Comparison of ENCODE assay signal across 8 cellular contexts in genomic region chr11:762421-763072, GRCh38. TPM values are rescaled to one million over a fixed set of nuclear protein-coding genes. Genes with fewer than 3 reads are reported as not detected.
DNase-seq lines count a peak whose midpoint lies in the region; ATAC-seq and TF ChIP-seq lines count a peak whose summit lies in the region.

No MANE protein-coding gene starts in this region.

- H3K27ac Mint-ChIP-seq in activated T-cell treated with anti-CD3 and anti-CD28 coated beads, Interleukin-2, amount 50 U/mL, for 72 hours: no peak overlapping the region

- no peaks in the 10 kb centered on the region for H3K27me3 Mint-ChIP-seq in activated T-cell treated with anti-CD3 and anti-CD28 coated beads, Interleukin-2, amount 50 U/mL, for 72 hours (ENCODE audit: low read depth)

- no peaks in the 10 kb centered on the region for H3K9me3 Mint-ChIP-seq in activated T-cell treated with anti-CD3 and anti-CD28 coated beads, Interleukin-2, amount 50 U/mL, for 72 hours

- no peak overlapping the region for H3K4me3 Mint-ChIP-seq in activated T-cell treated with anti-CD3 and anti-CD28 coated beads, Interleukin-2, amount 50 U/mL, for 72 hours

- ATAC-seq in HG02852 (IDR thresholded peaks at IDR 0.05; ENCODE audit: unreplicated experiment) (no peak), GM21786 (IDR thresholded peaks at IDR 0.05; ENCODE audit: unreplicated experiment) (no peak)
- no peak for ATAC-seq in activated T-cell treated with anti-CD3 and anti-CD28 coated beads, Interleukin-2, amount 50 U/mL, for 72 hours (replicated peaks in 1 of 2)

- peak; percentile 95 for DNase-seq in A172 (ENCODE audit: low spot score)
- peak; percentile 73 for DNase-seq in GM04504 (ENCODE audit: low read depth)
- peak; percentile 16 for DNase-seq in NOMO-1 treated with dmso at 0.1 percent for 144 hours (lab: John Stamatoyannopoulos, UW; ENCODE audit: unreplicated experiment)
- DNase-seq in choroid plexus epithelial cell (ENCODE audit: low read depth): peak; percentile 72
- peak; percentile 32 for DNase-seq in middle frontal gyrus (ENCODE audit: extremely low spot score, low spot score)
- DNase-seq in activated T-cell treated with anti-CD3 and anti-CD28 coated beads, Interleukin-2, amount 50 U/mL, for 72 hours: no peak

- H3K36me3 Mint-ChIP-seq in activated T-cell treated with anti-CD3 and anti-CD28 coated beads, Interleukin-2, amount 50 U/mL, for 72 hours (ENCODE audit: insufficient read depth in 2 of 2): peaks cover 0 to 15% of the 10 kb centered on the region in 2 donors

- peaks cover 17% of the 10 kb centered on the region for H3K4me1 Mint-ChIP-seq in activated T-cell treated with anti-CD3 and anti-CD28 coated beads, Interleukin-2, amount 50 U/mL, for 72 hours (ENCODE audit: low read depth)

- H3K4me3 ChIP-seq in choroid plexus epithelial cell (ENCODE audit: low read depth, low read length): no peak overlapping the region

- TF ChIP-seq CTCF in choroid plexus epithelial cell (conservative IDR thresholded peaks at IDR 0.05; ENCODE audit: low read depth, low read length): peak; percentile 25

RNA-seq across cellular contexts. Expression of gene GATD1, which starts 14.7 kb away (rescaled TPM):
- 33.7 and 42.7 TPM in 2 replicates for total RNA-seq in A172 (2014; rRNA removed; shearing (Covaris generic))
- 10 to 100 TPM; 31.9 to 34.4 TPM for total RNA-seq in activated T-cell treated with anti-CD3 and anti-CD28 coated beads, Interleukin-2, amount 50 U/mL, for 72 hours

RNA-seq across cellular contexts. Expression of gene TALDO1, which starts 15.3 kb away (rescaled TPM):
- 417 and 483 TPM in 2 replicates for total RNA-seq in A172 (2014; rRNA removed; shearing (Covaris generic))
- total RNA-seq in activated T-cell treated with anti-CD3 and anti-CD28 coated beads, Interleukin-2, amount 50 U/mL, for 72 hours: 100 to 1,000 TPM; 152 to 155 TPM

RNA-seq across cellular contexts. Expression of gene CEND1, which starts 27.3 kb away (rescaled TPM):
- not detected in 2 replicates for total RNA-seq in A172 (2014; rRNA removed; shearing (Covaris generic))
- 1 to 10 TPM; 1.4 to 1.6 TPM for total RNA-seq in activated T-cell treated with anti-CD3 and anti-CD28 coated beads, Interleukin-2, amount 50 U/mL, for 72 hours

RNA-seq across cellular contexts. Expression of gene SLC25A22, which starts 35.5 kb away (rescaled TPM):
- total RNA-seq in A172 (2014; rRNA removed; shearing (Covaris generic)): 43.7 and 46.5 TPM in 2 replicates
- total RNA-seq in activated T-cell treated with anti-CD3 and anti-CD28 coated beads, Interleukin-2, amount 50 U/mL, for 72 hours: 10 to 100 TPM; 30.8 to 40.2 TPM

RNA-seq across cellular contexts. Expression of gene PIDD1, which starts 42.5 kb away (rescaled TPM):
- 5.7 and 6.0 TPM in 2 replicates for total RNA-seq in A172 (2014; rRNA removed; shearing (Covaris generic))
- 10 to 100 TPM; 25.2 to 34.2 TPM for total RNA-seq in activated T-cell treated with anti-CD3 and anti-CD28 coated beads, Interleukin-2, amount 50 U/mL, for 72 hours

Comparison
In these comparisons a context has a peak if more than half of its experiments do, and no peak if none do; other contexts are left out.
1. DNase-seq: peak in A172 (single experiment), GM04504 (single experiment), NOMO-1 treated with dmso at 0.1 percent for 144 hours (single experiment), choroid plexus epithelial cell (single experiment) and middle frontal gyrus (single experiment); none in activated T-cell treated with anti-CD3 and anti-CD28 coated beads, Interleukin-2, amount 50 U/mL, for 72 hours (0 of 2).